1 cellular context compared by ENCODE assay signal in genomic region chr11:27444801-27445215, GRCh38.
TF ChIP-seq lines count a peak whose summit lies in the region.

No MANE protein-coding gene starts in this region.

TF ChIP-seq in H1, 55 proteins besides CTCF, POLR2A, EP300 and RAD21:
- TF ChIP-seq ZNF274 (IDR thresholded peaks at IDR 0.05; ENCODE audit: borderline replicate concordance, extremely low read depth, low read length) (no peak), SP4 (IDR thresholded peaks at IDR 0.05; ENCODE audit: low read length) (no peak), CEBPB (IDR thresholded peaks at IDR 0.05; ENCODE audit: low read depth, low read length) (no peak), SP2 (IDR thresholded peaks at IDR 0.05; ENCODE audit: low read length) (no peak), SUZ12 (IDR thresholded peaks at IDR 0.05; ENCODE audit: low read length) (no peak), SRF (IDR thresholded peaks at IDR 0.05; ENCODE audit: low read depth, low read length) (no peak), KDM5A (IDR thresholded peaks at IDR 0.05; ENCODE audit: low read length) (no peak), SAP30 (IDR thresholded peaks at IDR 0.05; ENCODE audit: insufficient read depth, insufficient replicate concordance, low read length) (peak; percentile 84), RXRA (IDR thresholded peaks at IDR 0.05; ENCODE audit: insufficient read depth, low read depth, low read length) (no peak), ATF3 (IDR thresholded peaks at IDR 0.05; ENCODE audit: insufficient read depth, low read depth, low read length) (no peak), CREB1 (IDR thresholded peaks at IDR 0.05) (no peak), USF2 (IDR thresholded peaks at IDR 0.05; ENCODE audit: low read length) (no peak), NRF1 (IDR thresholded peaks at IDR 0.05; ENCODE audit: low read depth, low read length) (no peak), E2F6 (IDR thresholded peaks at IDR 0.05) (no peak), RNF2 (IDR thresholded peaks at IDR 0.05; ENCODE audit: borderline replicate concordance, low read depth, low read length, missing control alignments, poor library complexity, severe bottlenecking) (no peak), RFX5 (IDR thresholded peaks at IDR 0.05; ENCODE audit: borderline replicate concordance, low read depth, low read length) (no peak), FOSL1 (IDR thresholded peaks at IDR 0.05; ENCODE audit: insufficient read depth, low read depth, low read length) (no peak), KDM1A (IDR thresholded peaks at IDR 0.05; ENCODE audit: borderline replicate concordance, low read length) (no peak), POU5F1 (IDR thresholded peaks at IDR 0.05; ENCODE audit: low read depth, low read length) (no peak), RBBP5 (IDR thresholded peaks at IDR 0.05; ENCODE audit: borderline replicate concordance, low read depth, low read length) (no peak), SIX5 (IDR thresholded peaks at IDR 0.05; ENCODE audit: low read depth, low read length) (no peak), BCL11A (IDR thresholded peaks at IDR 0.05; ENCODE audit: low read depth in 2 of 2, low read length in 2 of 2) (no peak), POLR2AphosphoS5 (IDR thresholded peaks at IDR 0.05; ENCODE audit: low read depth, low read length) (no peak), CBX8 (IDR thresholded peaks at IDR 0.05; ENCODE audit: borderline replicate concordance, low read depth, low read length) (no peak), TEAD4 (IDR thresholded peaks at IDR 0.05; ENCODE audit: low read depth, low read length) (peak; percentile 89), NANOG (IDR thresholded peaks at IDR 0.05; ENCODE audit: insufficient read depth, low read depth, low read length, poor library complexity, severe bottlenecking) (peak; percentile 7), GTF2F1 (IDR thresholded peaks at IDR 0.05; ENCODE audit: borderline replicate concordance, low read depth, low read length) (no peak), CTBP2 (IDR thresholded peaks at IDR 0.05; ENCODE audit: borderline replicate concordance, insufficient read depth, insufficient read length, low read length) (no peak), CHD2 (IDR thresholded peaks at IDR 0.05; ENCODE audit: low read length) (no peak), SIN3A (conservative IDR thresholded peaks at IDR 0.05 in 1 of 2, IDR thresholded peaks at IDR 0.05 in 1 of 2; ENCODE audit: low read depth in 1 of 2, low read length in 2 of 2) (peak; percentile 96 to 98), BRCA1 (IDR thresholded peaks at IDR 0.05; ENCODE audit: low read depth, low read length) (no peak), JUN (IDR thresholded peaks at IDR 0.05; ENCODE audit: low read depth, low read length) (no peak), ATF2 (IDR thresholded peaks at IDR 0.05; ENCODE audit: low read length) (0 out of 2 replicates have a peak, but pooled peaks have one; percentile 33), CBX5 (IDR thresholded peaks at IDR 0.05; ENCODE audit: low read depth, low read length) (no peak), CHD7 (IDR thresholded peaks at IDR 0.05; ENCODE audit: insufficient replicate concordance, low read length) (peak; percentile 36), MAX (IDR thresholded peaks at IDR 0.05) (0 out of 2 replicates have a peak, but pooled peaks have one; percentile 26), GABPA (IDR thresholded peaks at IDR 0.05; ENCODE audit: borderline replicate concordance, insufficient read depth, low read length) (no peak), SIRT6 (IDR thresholded peaks at IDR 0.05; ENCODE audit: low read length) (no peak), PHF8 (conservative IDR thresholded peaks at IDR 0.05; ENCODE audit: low read depth, low read length) (no peak), TAF7 (optimal IDR thresholded peaks at IDR 0.05; ENCODE audit: borderline replicate concordance, low read depth, low read length) (no peak), TBP (IDR thresholded peaks at IDR 0.05; ENCODE audit: low read depth, low read length) (no peak), EZH2 (IDR thresholded peaks at IDR 0.05; ENCODE audit: low read depth, low read length, severe bottlenecking) (no peak), BACH1 (IDR thresholded peaks at IDR 0.05; ENCODE audit: low read length) (no peak), EGR1 (IDR thresholded peaks at IDR 0.05; ENCODE audit: borderline replicate concordance, low read depth, low read length) (no peak), YY1 (IDR thresholded peaks at IDR 0.05; ENCODE audit: low read depth, low read length) (0 out of 2 replicates have a peak, but pooled peaks have one; percentile 59), TCF12 (IDR thresholded peaks at IDR 0.05; ENCODE audit: low read depth, low read length) (no peak), SP1 (IDR thresholded peaks at IDR 0.05; ENCODE audit: low read depth, low read length) (peak; percentile 38; the same call in 1 of the 2 replicates), ASH2L (IDR thresholded peaks at IDR 0.05; ENCODE audit: low read length) (no peak), CHD1 (IDR thresholded peaks at IDR 0.05; ENCODE audit: low read depth, low read length) (no peak), HDAC2 (IDR thresholded peaks at IDR 0.05; ENCODE audit: borderline replicate concordance in 1 of 2, low read depth in 2 of 2, low read length in 2 of 2) (no peak; a peak in 1 of 4 replicates), JUND (IDR thresholded peaks at IDR 0.05; ENCODE audit: low read length) (no peak), KDM4A (IDR thresholded peaks at IDR 0.05; ENCODE audit: low read depth, low read length, severe bottlenecking) (no peak), HDAC6 (IDR thresholded peaks at IDR 0.05; ENCODE audit: low read depth, low read length) (no peak), MAFK (IDR thresholded peaks at IDR 0.05; ENCODE audit: low read depth, low read length) (no peak), TAF1 (IDR thresholded peaks at IDR 0.05; ENCODE audit: low read depth, low read length) (no peak)
TF ChIP-seq in H1: peak in this region for 9.
